In genomic region chr4:32661229-32661628, GRCh38 we compare ENCODE assay signal across 1 cellular context.
TF ChIP-seq lines count a peak whose summit lies in the region.

No MANE protein-coding gene starts in this region.

TF ChIP-seq in HepG2, 621 proteins besides CTCF, POLR2A, EP300 and RAD21 (continued from another document and continues in another):
- TF ChIP-seq PLSCR1 (CRISPR knock-in tag; IDR thresholded peaks at IDR 0.05; ENCODE audit: borderline replicate concordance) (no peak), KAT2B (IDR thresholded peaks at IDR 0.05; ENCODE audit: borderline replicate concordance, low read depth, low read length) (no peak), EEA1 (CRISPR knock-in tag; IDR thresholded peaks at IDR 0.05; ENCODE audit: borderline replicate concordance) (no peak), ZNF563 (CRISPR knock-in tag; IDR thresholded peaks at IDR 0.05) (no peak), KDM4B (CRISPR knock-in tag; IDR thresholded peaks at IDR 0.05) (no peak), AFF4 (CRISPR knock-in tag; IDR thresholded peaks at IDR 0.05) (no peak), SRSF1 (optimal IDR thresholded peaks at IDR 0.05; ENCODE audit: low read depth, low read length) (no peak), FOXP4 (CRISPR knock-in tag; IDR thresholded peaks at IDR 0.05) (peak; percentile 34; the same call in 1 of the 2 replicates), CREM (IDR thresholded peaks at IDR 0.05) (no peak), CREM (CRISPR knock-in tag; IDR thresholded peaks at IDR 0.05) (no peak), HHEX (CRISPR knock-in tag; IDR thresholded peaks at IDR 0.05) (peak; percentile 86), AHR (CRISPR knock-in tag; IDR thresholded peaks at IDR 0.05) (no peak), ZNF225 (CRISPR knock-in tag; IDR thresholded peaks at IDR 0.05) (no peak), ZSCAN31 (CRISPR knock-in tag; IDR thresholded peaks at IDR 0.05; ENCODE audit: low read depth) (no peak), HMG20B (CRISPR knock-in tag; conservative IDR thresholded peaks at IDR 0.05) (peak; percentile 60; the same call in 1 of the 2 replicates), ZNF605 (CRISPR knock-in tag; IDR thresholded peaks at IDR 0.05) (no peak), ZNF780A (CRISPR knock-in tag; IDR thresholded peaks at IDR 0.05) (no peak), KDM3A (CRISPR knock-in tag; IDR thresholded peaks at IDR 0.05; ENCODE audit: low read depth) (no peak), ZMAT3 (CRISPR knock-in tag; conservative IDR thresholded peaks at IDR 0.05) (no peak), SALL2 (CRISPR knock-in tag; IDR thresholded peaks at IDR 0.05) (no peak), BRF2 (CRISPR knock-in tag; IDR thresholded peaks at IDR 0.05) (no peak), ZFP91 (CRISPR knock-in tag; IDR thresholded peaks at IDR 0.05; ENCODE audit: borderline replicate concordance) (no peak), RFX3 (CRISPR knock-in tag; IDR thresholded peaks at IDR 0.05) (no peak), HIVEP1 (CRISPR knock-in tag; IDR thresholded peaks at IDR 0.05) (no peak), ZNF549 (CRISPR knock-in tag; IDR thresholded peaks at IDR 0.05) (no peak), FOXP1 (IDR thresholded peaks at IDR 0.05) (no peak), FOXP1 (CRISPR knock-in tag; IDR thresholded peaks at IDR 0.05) (peak; percentile 52; the same call in 1 of the 2 replicates), RBM39 (IDR thresholded peaks at IDR 0.05; ENCODE audit: low read depth, low read length, poor library complexity, severe bottlenecking) (no peak), ZNF800 (CRISPR knock-in tag; IDR thresholded peaks at IDR 0.05) (no peak), ZNF333 (CRISPR knock-in tag; IDR thresholded peaks at IDR 0.05; ENCODE audit: borderline replicate concordance) (no peak), TOE1 (CRISPR knock-in tag; IDR thresholded peaks at IDR 0.05) (no peak), POLR2AphosphoS2 (IDR thresholded peaks at IDR 0.05; ENCODE audit: low read depth, low read length) (no peak), ZNF724P (CRISPR knock-in tag; IDR thresholded peaks at IDR 0.05; ENCODE audit: borderline replicate concordance) (no peak), PBX2 (CRISPR knock-in tag; IDR thresholded peaks at IDR 0.05) (no peak), ZNF124 (CRISPR knock-in tag; IDR thresholded peaks at IDR 0.05) (no peak), NFYB (CRISPR knock-in tag; IDR thresholded peaks at IDR 0.05) (no peak), NFIC (IDR thresholded peaks at IDR 0.05; ENCODE audit: low read length) (peak; percentile 55; the same call in 1 of the 2 replicates), SOX6 (IDR thresholded peaks at IDR 0.05) (no peak), SOX6 (CRISPR knock-in tag; IDR thresholded peaks at IDR 0.05) (peak; percentile 73), GLMP (CRISPR knock-in tag; IDR thresholded peaks at IDR 0.05; ENCODE audit: borderline replicate concordance) (no peak), FOSL1 (CRISPR knock-in tag; IDR thresholded peaks at IDR 0.05; ENCODE audit: borderline replicate concordance) (no peak), ZBTB7A (CRISPR knock-in tag; IDR thresholded peaks at IDR 0.05) (no peak), PRDM10 (CRISPR knock-in tag; IDR thresholded peaks at IDR 0.05; ENCODE audit: low read depth) (no peak), HOXA5 (CRISPR knock-in tag; IDR thresholded peaks at IDR 0.05) (no peak), MIER2 (CRISPR knock-in tag; IDR thresholded peaks at IDR 0.05) (no peak), GRHL1 (CRISPR knock-in tag; conservative IDR thresholded peaks at IDR 0.05) (no peak)
